8 cellular contexts compared by ENCODE assay signal in the genomic region with DNA sequence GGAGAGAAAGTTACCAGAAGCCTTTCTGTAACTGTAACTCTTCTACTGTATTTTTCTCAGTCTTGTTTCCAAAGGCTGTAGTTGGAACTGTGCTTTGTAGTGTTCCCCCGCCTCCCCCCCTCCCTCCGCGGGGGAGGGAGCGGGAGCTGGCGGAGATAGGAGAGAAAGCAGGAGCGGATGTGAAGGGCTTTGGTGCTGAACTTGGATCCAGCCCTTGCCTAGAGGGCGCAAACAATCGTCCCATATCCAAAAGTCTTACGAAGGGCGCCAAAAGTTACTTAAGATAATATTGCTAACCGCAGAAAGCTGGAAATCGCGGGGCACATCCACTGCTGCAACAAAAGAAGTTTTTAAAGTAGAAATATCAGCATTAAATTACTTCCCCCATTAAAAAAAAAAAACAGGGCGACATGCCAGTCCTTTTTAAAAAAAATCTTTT. TPM values are rescaled to one million over a fixed set of nuclear protein-coding genes. Genes with fewer than 3 reads are reported as not detected.
A peak's percentile ranks its signal among the peaks of the same experiment; 100 is the strongest.
DNase-seq lines count a peak whose midpoint lies in the region; ATAC-seq and TF ChIP-seq lines count a peak whose summit lies in the region.

No MANE protein-coding gene starts in this region.

- ATAC-seq in HG03520 (IDR thresholded peaks at IDR 0.05; ENCODE audit: unreplicated experiment): no peak
- no peak for ATAC-seq in activated CD4-positive, CD25-positive, alpha-beta regulatory T cell treated with anti-CD3 and anti-CD28 coated beads, Interleukin-2, amount 50 U/mL, for 24 hours

- H3K27ac ChIP-seq in cardiac muscle cell: peak overlapping the region; percentile 46
- H3K27ac ChIP-seq in parathyroid adenoma: peak overlapping the region; percentile 87

- H3K4me1 ChIP-seq in cardiac muscle cell (ENCODE audit: low read depth) (peaks cover 45% of the 10 kb centered on the region), parathyroid adenoma (peaks cover 26% of the 10 kb centered on the region)

- H3K4me3 Mint-ChIP-seq in activated CD4-positive, alpha-beta T cell treated with anti-CD3 and anti-CD28 coated beads, Interleukin-2, amount 10 ng/mL, durations not matched to agents 24 days and 14 days: peak overlapping the region; percentile 61
- peak overlapping the region; percentile 26 for H3K4me3 Mint-ChIP-seq in activated naive CD8-positive, alpha-beta T cell treated with anti-CD3 and anti-CD28 coated beads for 36 hours

- H2AFZ ChIP-seq in parathyroid adenoma: peak overlapping the region; percentile 36

- no peak overlapping the region for H3K27ac Mint-ChIP-seq in activated CD4-positive, alpha-beta T cell treated with anti-CD3 and anti-CD28 coated beads, Interleukin-2, amount 10 ng/mL, durations not matched to agents 24 days and 14 days
- H3K27ac Mint-ChIP-seq in activated naive CD8-positive, alpha-beta T cell treated with anti-CD3 and anti-CD28 coated beads for 36 hours: no peak overlapping the region

- H3K4me3 ChIP-seq in cardiac muscle cell: peak overlapping the region; percentile 95
- peak overlapping the region; percentile 33 for H3K4me3 ChIP-seq in parathyroid adenoma (ENCODE audit: low read depth, low read length)

- H3K9me3 Mint-ChIP-seq in activated CD4-positive, alpha-beta T cell treated with anti-CD3 and anti-CD28 coated beads, Interleukin-2, amount 10 ng/mL, durations not matched to agents 24 days and 14 days: no peaks in the 10 kb centered on the region
- H3K9me3 Mint-ChIP-seq in activated naive CD8-positive, alpha-beta T cell treated with anti-CD3 and anti-CD28 coated beads for 36 hours: no peaks in the 10 kb centered on the region

- DNase-seq in activated CD4-positive, alpha-beta T cell treated with anti-CD3 and anti-CD28 coated beads, Interleukin-2, amount 10 ng/mL, durations not matched to agents 24 days and 14 days: no peak
- no peak for DNase-seq in activated CD4-positive, alpha-beta T cell treated with anti-CD3 and anti-CD28 coated beads for 48 hours
- DNase-seq in NCI-H2227 treated with DMSO at 0.1 percent for 48 hours (lab: John Stamatoyannopoulos, UW) (peak; percentile 45), cardiac muscle cell (ENCODE audit: low read depth in 1 of 2, low spot score in 1 of 2) (peak; percentile 86 to 98)
- no peak for DNase-seq in activated naive CD8-positive, alpha-beta T cell treated with anti-CD3 and anti-CD28 coated beads for 36 hours

- intact Hi-C loops in activated CD4-positive, alpha-beta T cell treated with anti-CD3 and anti-CD28 coated beads, Interleukin-2, amount 10 ng/mL, durations not matched to agents 24 days and 14 days (cut with micrococcal nuclease): loop anchor here (2.0 to 10.0 kb wide), 4 partner anchors 239 to 1355 kb away; partner anchors contain the start of genes TM2D1 and USP1

- no peak overlapping the region for H3K9ac ChIP-seq in parathyroid adenoma

- peak; percentile 44 for TF ChIP-seq CTCF in cardiac muscle cell (IDR thresholded peaks at IDR 0.05; ENCODE audit: low read depth, low read length)
- TF ChIP-seq CTCF in parathyroid adenoma (IDR thresholded peaks at IDR 0.05): no peak

- H3K36me3 ChIP-seq in cardiac muscle cell (no peaks in the 10 kb centered on the region), parathyroid adenoma (ENCODE audit: control insufficient read depth, insufficient read depth, low read length) (no peaks in the 10 kb centered on the region)

- H3K79me2 ChIP-seq in parathyroid adenoma: no peaks in the 10 kb centered on the region

- peak overlapping the region; percentile 28 for H3K4me2 ChIP-seq in parathyroid adenoma (ENCODE audit: low read length)

- H3K27me3 Mint-ChIP-seq in activated CD4-positive, alpha-beta T cell treated with anti-CD3 and anti-CD28 coated beads, Interleukin-2, amount 10 ng/mL, durations not matched to agents 24 days and 14 days: peaks cover 57% of the 10 kb centered on the region
- H3K27me3 Mint-ChIP-seq in activated naive CD8-positive, alpha-beta T cell treated with anti-CD3 and anti-CD28 coated beads for 36 hours: peaks cover 34% of the 10 kb centered on the region

- H3K4me1 Mint-ChIP-seq in activated CD4-positive, alpha-beta T cell treated with anti-CD3 and anti-CD28 coated beads, Interleukin-2, amount 10 ng/mL, durations not matched to agents 24 days and 14 days: peaks cover 41% of the 10 kb centered on the region
- peaks cover 52% of the 10 kb centered on the region for H3K4me1 Mint-ChIP-seq in activated naive CD8-positive, alpha-beta T cell treated with anti-CD3 and anti-CD28 coated beads for 36 hours

- H3K27me3 ChIP-seq in cardiac muscle cell (peaks cover 13% of the 10 kb centered on the region), parathyroid adenoma (ENCODE audit: control insufficient read depth, insufficient read depth, low read length) (no peaks in the 10 kb centered on the region)

- H3K9me3 ChIP-seq in cardiac muscle cell (ENCODE audit: low read depth): no peaks in the 10 kb centered on the region
- no peaks in the 10 kb centered on the region for H3K9me3 ChIP-seq in parathyroid adenoma (ENCODE audit: control insufficient read depth, low read length)

- H3K36me3 Mint-ChIP-seq in activated CD4-positive, alpha-beta T cell treated with anti-CD3 and anti-CD28 coated beads, Interleukin-2, amount 10 ng/mL, durations not matched to agents 24 days and 14 days (ENCODE audit: low read depth): no peaks in the 10 kb centered on the region
- peaks cover 2% of the 10 kb centered on the region for H3K36me3 Mint-ChIP-seq in activated naive CD8-positive, alpha-beta T cell treated with anti-CD3 and anti-CD28 coated beads for 36 hours

RNA-seq across cellular contexts. Expression of gene NFIA, which starts 2.4 kb away (rescaled TPM):
- total RNA-seq in activated CD4-positive, alpha-beta T cell treated with anti-CD3 and anti-CD28 coated beads, Interleukin-2, amount 10 ng/mL, durations not matched to agents 24 days and 14 days: 0.26 and 0.63 TPM in 2 replicates
- 1 to 10 TPM; 1.3 to 1.7 TPM for total RNA-seq in activated naive CD8-positive, alpha-beta T cell treated with anti-CD3 and anti-CD28 coated beads for 36 hours
- 12.0 and 14.9 TPM in 2 replicates for total RNA-seq in cardiac muscle cell
- 10.1 and 18.3 TPM in 2 replicates for polyA plus RNA-seq in cardiac muscle cell

Comparison
In these comparisons a context has a peak if more than half of its experiments do, and no peak if none do; other contexts are left out.
1. DNase-seq: peak in NCI-H2227 treated with DMSO at 0.1 percent for 48 hours (single experiment) and cardiac muscle cell (2 of 2); none in activated CD4-positive, alpha-beta T cell treated with anti-CD3 and anti-CD28 coated beads, Interleukin-2, amount 10 ng/mL, durations not matched to agents 24 days and 14 days (single experiment), activated CD4-positive, alpha-beta T cell treated with anti-CD3 and anti-CD28 coated beads for 48 hours (single experiment) and activated naive CD8-positive, alpha-beta T cell treated with anti-CD3 and anti-CD28 coated beads for 36 hours (single experiment).